Comparison of ENCODE assay signal across 8 cellular contexts in genomic region chr5:131209506-131210191, GRCh38. TPM values are rescaled to one million over a fixed set of nuclear protein-coding genes. Genes with fewer than 3 reads are reported as not detected.
DNase-seq lines count a peak whose midpoint lies in the region; ATAC-seq and TF ChIP-seq lines count a peak whose summit lies in the region.

No MANE protein-coding gene starts in this region.

- peaks cover 67% of the 10 kb centered on the region for H3K4me1 ChIP-seq in OCI-LY7 (ENCODE audit: insufficient read depth, low read length, poor library complexity, severe bottlenecking)

- POLR2A ChIA-PET in OCI-LY7 (lab: Charles Lee): interaction anchor here (0.6 to 7.5 kb wide), 14 partner anchors 8 to 242 kb away, joined by 3 to 67 read pairs (median 3); partner anchors contain the start of genes CDC42SE2 and LYRM7

- DNase-seq in CD1c-positive myeloid dendritic cell (ENCODE audit: extremely low spot score): peak; percentile 92
- DNase-seq in GM19240 (ENCODE audit: insufficient read length, low spot score): peak; percentile 28
- DNase-seq in OCI-LY7 (ENCODE audit: low spot score): peak; percentile 94
- peak; percentile 47 for DNase-seq in activated naive CD4-positive, alpha-beta T cell treated with anti-CD3 and anti-CD28 coated beads, Interleukin-2, amount 50 U/mL, for 16 hours
- peak; percentile 10 to 15 for DNase-seq in stimulated activated CD4-positive, alpha-beta T cell treated with anti-CD3 and anti-CD28 coated beads, Interleukin-15, amount 100 ng/mL, for 48 hours (ENCODE audit: low read depth in 2 of 2)
- DNase-seq in substantia nigra (lab: John Stamatoyannopoulos, UW): no peak
- no peak for DNase-seq in NCI-H774 (lab: John Stamatoyannopoulos, UW)

- H2AFZ ChIP-seq in OCI-LY7 (ENCODE audit: low read length): peak overlapping the region; percentile 80; the same call in 1 of the 2 replicates

- H3K9me3 ChIP-seq in OCI-LY7 (ENCODE audit: low read length): no peaks in the 10 kb centered on the region

- CTCF ChIA-PET in OCI-LY7 (lab: Charles Lee; ENCODE audit: unreplicated experiment): interaction anchor here (0.6 kb wide), 2 partner anchors 44 to 172 kb away, joined by 3 read pairs; no protein-coding TSS in a partner anchor

- H3K27ac ChIP-seq in OCI-LY7 (ENCODE audit: low read depth, low read length, poor library complexity, severe bottlenecking) (peak overlapping the region; percentile 96), substantia nigra (ENCODE audit: low read depth, low read length, poor library complexity, severe bottlenecking) (no peak overlapping the region)

- peak; percentile 89 for ATAC-seq in HG03354 (IDR thresholded peaks at IDR 0.05; ENCODE audit: poor library complexity, severe bottlenecking, unreplicated experiment)

- TF ChIP-seq CTCF in OCI-LY7 (conservative IDR thresholded peaks at IDR 0.05; ENCODE audit: low read length): no peak

- H4K20me1 ChIP-seq in OCI-LY7 (ENCODE audit: insufficient read depth, low read length): no peaks in the 10 kb centered on the region

- intact Hi-C loops in OCI-LY7 (cut with micrococcal nuclease; ENCODE audit: unreplicated experiment): loop anchor here (1.0 to 2.0 kb wide), 5 partner anchors 39 to 173 kb away; partner anchors contain the start of genes HINT1 and LYRM7

- peak overlapping the region; percentile 91 for H3K4me2 ChIP-seq in OCI-LY7 (ENCODE audit: low read length)

- peak overlapping the region; percentile 68 for H3K4me3 ChIP-seq in OCI-LY7 (ENCODE audit: low read depth, low read length, poor library complexity, severe bottlenecking)

- no peaks in the 10 kb centered on the region for H3K9me2 ChIP-seq in OCI-LY7 (ENCODE audit: insufficient read depth, low read length)

- TSS peak; percentile 82 for BruUV-seq in OCI-LY7 (replicated peaks; lab: Mats Ljungman, UMichigan)

- no peaks in the 10 kb centered on the region; the same call in 1 of the 2 replicates for H3K36me3 ChIP-seq in OCI-LY7 (ENCODE audit: insufficient read depth, low read length)

- H3K79me2 ChIP-seq in OCI-LY7 (ENCODE audit: insufficient read depth, low read depth, low read length): peaks cover 45% of the 10 kb centered on the region

RNA-seq across cellular contexts. Expression of gene LYRM7, which starts 38.9 kb away (rescaled TPM):
- 14.4 and 18.2 TPM in 2 replicates for total RNA-seq in OCI-LY7 (2014; rRNA removed; shearing (Covaris generic))
- 24.3 and 25.5 TPM in 2 replicates for total RNA-seq in OCI-LY7 (2022)

RNA-seq across cellular contexts. Expression of gene HINT1, which starts 44.6 kb away (rescaled TPM):
- 205 and 343 TPM in 2 replicates for total RNA-seq in OCI-LY7 (2014; rRNA removed; shearing (Covaris generic))
- total RNA-seq in OCI-LY7 (2022): 246 and 253 TPM in 2 replicates

RNA-seq across cellular contexts. Expression of gene CDC42SE2, which starts 54.2 kb away (rescaled TPM):
- total RNA-seq in OCI-LY7 (2014; rRNA removed; shearing (Covaris generic)): 34.7 and 54.2 TPM in 2 replicates
- 66.8 and 68.9 TPM in 2 replicates for total RNA-seq in OCI-LY7 (2022)

Comparison
In these comparisons a context has a peak if more than half of its experiments do, and no peak if none do; other contexts are left out.
1. DNase-seq: peak in CD1c-positive myeloid dendritic cell (single experiment), GM19240 (single experiment), OCI-LY7 (single experiment), activated naive CD4-positive, alpha-beta T cell treated with anti-CD3 and anti-CD28 coated beads, Interleukin-2, amount 50 U/mL, for 16 hours (single experiment) and stimulated activated CD4-positive, alpha-beta T cell treated with anti-CD3 and anti-CD28 coated beads, Interleukin-15, amount 100 ng/mL, for 48 hours (2 of 2); none in substantia nigra (0 of 49) and NCI-H774 (single experiment).